ENCODE assay signal across 7 cellular contexts in genomic region chr7:76591033-76591432, GRCh38. TPM values are rescaled to one million over a fixed set of nuclear protein-coding genes. Genes with fewer than 3 reads are reported as not detected.
DNase-seq lines count a peak whose midpoint lies in the region; ATAC-seq and TF ChIP-seq lines count a peak whose summit lies in the region.
"Not testable (repeated sequence)": the region's sequence is repeated elsewhere in the genome, so short reads cannot be mapped to it uniquely, and the experiment has no call there.
"Had no signal": no experiment of that assay in that cellular context is flagged by ENCODE, and none has a peak within 500 bp of the region (broad histone marks: within the 10 kb centered on the region; RNA-seq: fewer than 3 reads in every experiment).

No MANE protein-coding gene starts in this region.

- peaks cover 23 to 54% of the 10 kb centered on the region in 2 donors for H3K4me1 Mint-ChIP-seq in stimulated activated naive B cell treated with anti-CD40 and anti-IgM and Interleukin-4, amounts not matched to agents 10 μg/mL and 1 μg/mL and 100 μg/mL, for 72 hours

- H3K36me3 Mint-ChIP-seq in stimulated activated naive B cell treated with anti-CD40 and anti-IgM and Interleukin-4, amounts not matched to agents 10 μg/mL and 1 μg/mL and 100 μg/mL, for 72 hours: peaks cover 4 to 13% of the 10 kb centered on the region in 2 donors

- peak overlapping the region; percentile 42 to 81 (median 67); a peak in 20 of 22 replicates for H3K4me2 ChIP-seq in BLaER1 treated with 17β-estradiol and CSF1 and Interleukin-3, amounts not matched to agents 10 nM and 100 nM
- not testable (repeated sequence) for H3K4me2 ChIP-seq in Karpas-422 (ENCODE audit: low read depth, low read length, poor library complexity, severe bottlenecking)

- H3K27me3 Mint-ChIP-seq in stimulated activated naive B cell treated with anti-CD40 and anti-IgM and Interleukin-4, amounts not matched to agents 10 μg/mL and 1 μg/mL and 100 μg/mL, for 72 hours: not testable (repeated sequence)

- peaks cover 0 to 15% (median 4%) of the 10 kb centered on the region in 11 experiments; a peak in 10 of 22 replicates for H3K36me3 ChIP-seq in BLaER1 treated with 17β-estradiol and CSF1 and Interleukin-3, amounts not matched to agents 10 nM and 100 nM
- H3K36me3 ChIP-seq in Karpas-422 (ENCODE audit: insufficient read depth, low read length); colonic mucosa: not testable (repeated sequence)

- not testable (repeated sequence) for H3K9me3 Mint-ChIP-seq in stimulated activated naive B cell treated with anti-CD40 and anti-IgM and Interleukin-4, amounts not matched to agents 10 μg/mL and 1 μg/mL and 100 μg/mL, for 72 hours

- not testable (repeated sequence) for H3K9me2 ChIP-seq in Karpas-422 (replicated peaks; ENCODE audit: insufficient read depth, low read length)

- TF ChIP-seq CTCF in colonic mucosa (IDR thresholded peaks at IDR 0.05): not testable (repeated sequence)

- H3K27ac Mint-ChIP-seq in stimulated activated naive B cell treated with anti-CD40 and anti-IgM and Interleukin-4, amounts not matched to agents 10 μg/mL and 1 μg/mL and 100 μg/mL, for 72 hours: peak overlapping the region; percentile 31

- peaks cover 0 to 21% (median 0%) of the 10 kb centered on the region in 11 experiments; a peak in 6 of 22 replicates for H4K20me1 ChIP-seq in BLaER1 treated with 17β-estradiol and CSF1 and Interleukin-3, amounts not matched to agents 10 nM and 100 nM
- H4K20me1 ChIP-seq in Karpas-422 (ENCODE audit: insufficient read depth, low read depth, low read length): not testable (repeated sequence)

- intact Hi-C loops in colonic mucosa (cut with DNase I): not testable (repeated sequence)

- H3K27me3 ChIP-seq in BLaER1 treated with 17β-estradiol and CSF1 and Interleukin-3, amounts not matched to agents 10 nM and 100 nM; Karpas-422 (ENCODE audit: low read length); colonic mucosa: not testable (repeated sequence)

- H3K9ac ChIP-seq in BLaER1 treated with 17β-estradiol and CSF1 and Interleukin-3, amounts not matched to agents 10 nM and 100 nM: peak overlapping the region in 1 of 11 experiments; percentile 20; a peak in 1 of 22 replicates
- not testable (repeated sequence) for H3K9ac ChIP-seq in Karpas-422 (ENCODE audit: low read length); colonic mucosa (ENCODE audit: low read depth in 2 of 2, low read length in 2 of 2)

- H3K79me2 ChIP-seq in Karpas-422 (ENCODE audit: low read length): peaks cover 60% of the 10 kb centered on the region

- not testable (repeated sequence) for H3K4me3 Mint-ChIP-seq in stimulated activated naive B cell treated with anti-CD40 and anti-IgM and Interleukin-4, amounts not matched to agents 10 μg/mL and 1 μg/mL and 100 μg/mL, for 72 hours

- H2AFZ ChIP-seq in Karpas-422 (ENCODE audit: low read length): not testable (repeated sequence)

- H3K27ac ChIP-seq in BLaER1 treated with 17β-estradiol and CSF1 and Interleukin-3, amounts not matched to agents 10 nM and 100 nM: peak overlapping the region in 6 of 11 experiments; percentile 33 to 66 (median 54); a peak in 9 of 22 replicates
- H3K27ac ChIP-seq in Karpas-422 (ENCODE audit: low read length) (0 out of 2 replicates have a peak overlapping the region, but pooled peaks have one; percentile 21), colonic mucosa (peak overlapping the region; percentile 69)

- H3K4me3 ChIP-seq in BLaER1 treated with 17β-estradiol and CSF1 and Interleukin-3, amounts not matched to agents 10 nM and 100 nM; Karpas-422 (ENCODE audit: low read length); colonic mucosa: not testable (repeated sequence)

- peaks cover 0 to 26% (median 0%) of the 10 kb centered on the region in 11 experiments; a peak in 6 of 22 replicates for H3K9me3 ChIP-seq in BLaER1 treated with 17β-estradiol and CSF1 and Interleukin-3, amounts not matched to agents 10 nM and 100 nM (replicated peaks in 1 of 11)
- not testable (repeated sequence) for H3K9me3 ChIP-seq in Karpas-422 (ENCODE audit: low read length); colonic mucosa

- peaks cover 22 to 63% (median 50%) of the 10 kb centered on the region in 10 experiments for H3K4me1 ChIP-seq in BLaER1 treated with 17β-estradiol and CSF1 and Interleukin-3, amounts not matched to agents 10 nM and 100 nM
- H3K4me1 ChIP-seq in Karpas-422 (ENCODE audit: low read length): peaks cover 70% of the 10 kb centered on the region
- not testable (repeated sequence) for H3K4me1 ChIP-seq in colonic mucosa

- not testable (repeated sequence) for DNase-seq in Karpas-422; colonic mucosa; stimulated activated naive B cell treated with anti-CD40 and anti-IgM and Interleukin-4, amounts not matched to agents 10 μg/mL and 1 μg/mL and 100 μg/mL, for 72 hours
- peak; percentile 42 for DNase-seq in RPMI7951 (ENCODE audit: low read depth)
- peak; percentile 18 for DNase-seq in myocyte (ENCODE audit: low read depth)

- ATAC-seq in stimulated activated naive B cell treated with anti-CD40 and anti-IgM and Interleukin-4, amounts not matched to agents 10 μg/mL and 1 μg/mL and 100 μg/mL, for 72 hours (replicated peaks): not testable (repeated sequence)

RNA-seq across cellular contexts. Expression of gene POMZP3, which starts 36.0 kb away (rescaled TPM):
- total RNA-seq in Karpas-422 (2014; rRNA removed; shearing (Covaris generic); ENCODE audit: low replicate concordance): 1.4 and 3.0 TPM in 2 replicates
- 2.9 and 3.9 TPM in 2 replicates for total RNA-seq in RPMI7951 (2014; rRNA removed; shearing (Covaris generic))
- total RNA-seq in colonic mucosa (10 to 100 TPM in 1 of 2 donors, 1 to 10 TPM in 1; 6.5 to 21.1 TPM), myocyte (13.9 and 14.6 TPM in 2 replicates)
- polyA plus RNA-seq in myocyte (2012): 37.3 TPM

RNA-seq across cellular contexts. Expression of gene SPDYE16, which starts 47.9 kb away (rescaled TPM):
- total RNA-seq in Karpas-422 (2014; rRNA removed; shearing (Covaris generic); ENCODE audit: low replicate concordance): not detected in 2 replicates
- total RNA-seq in RPMI7951 (2014; rRNA removed; shearing (Covaris generic)): not detected in 2 replicates
- total RNA-seq in colonic mucosa: not detected
- 0.11 and 1.8 TPM in 2 replicates for total RNA-seq in myocyte
- polyA plus RNA-seq in myocyte (2012): 0.49 TPM
- total RNA-seq: GM23248 had no signal
